In genomic region chr11:102467080-102467708, GRCh38 we compare ENCODE assay signal across 17 cellular contexts. TPM values are rescaled to one million over a fixed set of nuclear protein-coding genes. Genes with fewer than 3 reads are reported as not detected.
DNase-seq lines count a peak whose midpoint lies in the region; ATAC-seq and TF ChIP-seq lines count a peak whose summit lies in the region.
"Had no signal": no experiment of that assay in that cellular context is flagged by ENCODE, and none has a peak within 500 bp of the region (broad histone marks: within the 10 kb centered on the region; RNA-seq: fewer than 3 reads in every experiment).

No MANE protein-coding gene starts in this region.

- H3K4me1 ChIP-seq in body of pancreas (peaks cover 45% of the 10 kb centered on the region), urinary bladder (ENCODE audit: insufficient read depth) (no peaks in the 10 kb centered on the region)
- H3K4me1 ChIP-seq: left ventricle myocardium inferior had no signal

- ATAC-seq in body of pancreas (peak; percentile 81), HG02623 (IDR thresholded peaks at IDR 0.05; ENCODE audit: unreplicated experiment) (no peak)
- ATAC-seq: natural killer cell had no signal

- intact Hi-C loops in body of pancreas (cut with DNase I), result no loop called here

- H3K36me3 Mint-ChIP-seq in mesothelial cell of epicardium, result no peaks in the 10 kb centered on the region
- H3K36me3 Mint-ChIP-seq: activated naive CD4-positive, alpha-beta T cell treated with anti-CD3 and anti-CD28 coated beads, Interleukin-2, amount 50 U/mL, for 24 hours; brain; natural killer cell had no signal

- H3K4me3 ChIP-seq in body of pancreas, result no peak overlapping the region
- H3K4me3 ChIP-seq in urinary bladder (ENCODE audit: low read depth, low read length), result no peak overlapping the region
- H3K4me3 ChIP-seq: left ventricle myocardium inferior, thoracic aorta had no signal

- 49 to 53% methylated on average over 4 of the region's 4 CpGs for WGBS in body of pancreas, 2 donors
- WGBS in urinary bladder, result 77% methylated on average over 4 of the region's 4 CpGs

- no peak for TF ChIP-seq CTCF in body of pancreas (IDR thresholded peaks at IDR 0.05)
- TF ChIP-seq CTCF in mesothelial cell of epicardium (IDR thresholded peaks at IDR 0.05; ENCODE audit: unreplicated experiment), result no peak

- no peak for TF ChIP-seq POLR2A in body of pancreas (IDR thresholded peaks at IDR 0.05)

- no peaks in the 10 kb centered on the region for H3K27me3 ChIP-seq in body of pancreas

- H3K36me3 ChIP-seq in body of pancreas (replicated peaks in 1 of 2; ENCODE audit: insufficient read depth in 1 of 2, low read depth in 2 of 2), result no peaks in the 10 kb centered on the region
- no peaks in the 10 kb centered on the region for H3K36me3 ChIP-seq in urinary bladder (ENCODE audit: insufficient read depth)
- H3K36me3 ChIP-seq: left ventricle myocardium inferior, thoracic aorta had no signal

- H3K4me1 Mint-ChIP-seq in mesothelial cell of epicardium, result peaks cover 30% of the 10 kb centered on the region

- H3K27ac Mint-ChIP-seq in mesothelial cell of epicardium, result peak overlapping the region; percentile 52
- H3K27ac Mint-ChIP-seq: natural killer cell had no signal

- peaks cover 2% of the 10 kb centered on the region for H3K9me3 Mint-ChIP-seq in mesothelial cell of epicardium
- H3K9me3 Mint-ChIP-seq: activated naive CD4-positive, alpha-beta T cell treated with anti-CD3 and anti-CD28 coated beads, Interleukin-2, amount 50 U/mL, for 24 hours; natural killer cell had no signal

- no peaks in the 10 kb centered on the region for H3K9me3 ChIP-seq in body of pancreas
- H3K9me3 ChIP-seq: left ventricle myocardium inferior, thoracic aorta had no signal

- peak overlapping the region; percentile 18 to 62 (median 56) for H3K27ac ChIP-seq in body of pancreas
- peak overlapping the region; percentile 39 for H3K27ac ChIP-seq in urinary bladder (ENCODE audit: low read depth)
- H3K27ac ChIP-seq: left ventricle myocardium inferior, thoracic aorta had no signal

- no peak overlapping the region for H3K4me3 Mint-ChIP-seq in mesothelial cell of epicardium
- H3K4me3 Mint-ChIP-seq: brain, natural killer cell had no signal

- DNase-seq in SIG-M5 treated with dmso at 0.1 percent for 504 hours (lab: John Stamatoyannopoulos, UW; ENCODE audit: unreplicated experiment) (peak; percentile 18), SIG-M5 (lab: John Stamatoyannopoulos, UW) (no peak), body of pancreas (no peak), mesothelial cell of epicardium (ENCODE audit: low spot score in 2 of 2, unreplicated experiment in 2 of 2) (no peak), UCSD-AML1 (lab: John Stamatoyannopoulos, UW; ENCODE audit: unreplicated experiment) (no peak), mucosa of gallbladder (ENCODE audit: low spot score) (no peak)
- DNase-seq: GF-D8, HCEC 1CT, left ventricle myocardium inferior, natural killer cell, NCI-H1092, NCI-H2171 treated with DMSO at 0.1 percent for 48 hours had no signal

- H3K27me3 Mint-ChIP-seq in mesothelial cell of epicardium (ENCODE audit: low read depth), result no peaks in the 10 kb centered on the region
- H3K27me3 Mint-ChIP-seq: activated naive CD4-positive, alpha-beta T cell treated with anti-CD3 and anti-CD28 coated beads, Interleukin-2, amount 50 U/mL, for 24 hours had no signal

RNA-seq across cellular contexts. Expression of gene TMEM123, which starts 14.6 kb away (rescaled TPM):
- total RNA-seq in body of pancreas (10 to 100 TPM; 40.2 to 82.5 TPM), mesothelial cell of epicardium (131 to 144 TPM (median 137 TPM) in 3 replicates), urinary bladder (188 TPM), mucosa of gallbladder (135 TPM)
- polyA plus RNA-seq in urinary bladder, result 98.0 TPM
